Comparison of ENCODE assay signal across 9 cellular contexts in the genomic region with DNA sequence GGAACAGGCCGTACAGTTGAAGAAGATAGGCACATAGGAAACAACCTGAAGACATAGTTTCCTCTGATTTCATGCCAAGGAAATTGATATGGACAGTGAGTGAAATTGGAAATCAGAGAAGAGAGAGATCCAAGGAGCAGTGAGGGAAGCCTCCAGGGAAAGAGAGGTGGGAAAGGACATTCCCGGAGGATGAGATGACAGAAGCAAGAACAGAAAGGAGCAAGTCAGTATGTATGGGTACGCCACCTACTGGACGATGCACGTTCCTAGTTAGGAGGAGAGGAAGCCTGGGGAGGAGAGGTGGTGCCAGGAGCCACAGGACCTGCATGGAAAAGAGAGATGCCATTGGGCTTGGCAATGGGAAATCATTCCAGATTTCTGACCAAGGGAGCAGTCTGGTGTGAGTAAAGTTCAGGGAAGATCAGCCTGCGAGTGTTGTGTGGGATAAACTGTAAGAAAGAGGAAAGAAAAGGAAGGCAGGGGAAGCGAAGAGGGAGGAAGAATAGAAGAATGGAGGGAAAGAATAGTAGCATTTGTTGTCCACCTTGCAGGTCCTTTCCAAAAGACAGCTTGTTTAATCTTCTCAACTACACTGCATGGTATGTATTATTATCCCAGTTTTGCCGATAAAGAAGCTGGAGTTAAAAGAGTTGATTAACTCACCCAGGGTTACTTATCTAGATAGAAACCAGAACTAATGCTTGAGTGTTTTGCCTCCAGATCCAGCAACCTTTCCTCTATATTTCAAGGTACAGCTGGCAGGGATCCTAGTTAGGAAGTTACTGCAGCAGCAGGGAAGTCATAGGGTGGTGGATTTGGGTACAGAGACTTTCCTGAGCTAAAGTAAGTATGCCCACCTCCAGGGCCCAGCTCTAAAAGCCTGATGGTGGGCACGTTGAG. TPM values are rescaled to one million over a fixed set of nuclear protein-coding genes. Genes with fewer than 3 reads are reported as not detected.
A peak's percentile ranks its signal among the peaks of the same experiment; 100 is the strongest.
DNase-seq lines count a peak whose midpoint lies in the region; ATAC-seq and TF ChIP-seq lines count a peak whose summit lies in the region.
"Had no signal": no experiment of that assay in that cellular context is flagged by ENCODE, and none has a peak within 500 bp of the region (broad histone marks: within the 10 kb centered on the region; RNA-seq: fewer than 3 reads in every experiment).

No MANE protein-coding gene starts in this region.

- ATAC-seq in HCT116 (peak; percentile 79), gastrocnemius medialis (no peak), GM21723 (IDR thresholded peaks at IDR 0.05; ENCODE audit: unreplicated experiment) (no peak)

- peak; percentile 52 for TF ChIP-seq RAD21 in HCT116 (IDR thresholded peaks at IDR 0.05; ENCODE audit: low read depth)

- DNase-seq in COR-L47 (lab: John Stamatoyannopoulos, UW) (peak; percentile 53), HCT116 (ENCODE audit: low read depth, low spot score) (peak; percentile 74), NCI-H82 treated with DMSO at 0.1 percent for 48 hours (lab: John Stamatoyannopoulos, UW; ENCODE audit: unreplicated experiment) (peak; percentile 41), head of caudate nucleus (peak in 35 of 42 donors; percentile 17 to 79 (median 48)), gastrocnemius medialis (no peak), cerebellar nuclear complex (lab: John Stamatoyannopoulos, UW) (no peak)
- DNase-seq in activated gamma-delta T cell treated with anti-CD3 and anti-CD28 coated beads, Interleukin-2, amount 50 U/mL, for 16 hours (ENCODE audit: low read depth) = peak; percentile 3

- H3K27me3 ChIP-seq in HCT116 (ENCODE audit: insufficient read depth, low read length) (no peaks in the 10 kb centered on the region), gastrocnemius medialis (no peaks in the 10 kb centered on the region)

- H3K4me1 ChIP-seq in HCT116 (ENCODE audit: control insufficient read depth in 1 of 2, insufficient read depth in 2 of 2, low read length in 2 of 2) (peaks cover 27 to 63% of the 10 kb centered on the region in 2 experiments), gastrocnemius medialis (no peaks in the 10 kb centered on the region)

- no peak for TF ChIP-seq POLR2A in HCT116 (IDR thresholded peaks at IDR 0.05; ENCODE audit: borderline replicate concordance, extremely low read depth, insufficient read depth, insufficient read length)
- TF ChIP-seq POLR2A in gastrocnemius medialis (IDR thresholded peaks at IDR 0.05) = no peak

- peak; percentile 63 to 90 (median 87); a peak in 5 of 6 replicates for TF ChIP-seq CTCF in HCT116 (IDR thresholded peaks at IDR 0.05 in 2 of 3, conservative IDR thresholded peaks at IDR 0.05 in 1 of 3; ENCODE audit: borderline replicate concordance in 1 of 3, insufficient read depth in 1 of 3, low read depth in 2 of 3, low read length in 2 of 3)
- TF ChIP-seq CTCF in gastrocnemius medialis (IDR thresholded peaks at IDR 0.05 in 4 of 5, conservative IDR thresholded peaks at IDR 0.05 in 1 of 5) = peak in 3 of 5 experiments; percentile 13 to 47 (median 28)

- intact Hi-C loops in HCT116 (cut with micrococcal nuclease) = loop anchor here (2.0 kb wide), 1 partner anchor 46 kb away; a partner anchor contains a TSS
- intact Hi-C loops in head of caudate nucleus (cut with DNase I) = no loop called here
- intact Hi-C loops in gastrocnemius medialis (cut with DNase I; ENCODE audit: low total_unique reads) = no loop called here

- H3K36me3 ChIP-seq in HCT116 (ENCODE audit: control insufficient read depth in 1 of 2, insufficient read depth in 2 of 2, low read length in 2 of 2) (no peaks in the 10 kb centered on the region), gastrocnemius medialis (no peaks in the 10 kb centered on the region)

- H3K4me3 ChIP-seq in HCT116 (replicated peaks in 1 of 2; ENCODE audit: low read depth in 1 of 2, low read length in 2 of 2) (no peak overlapping the region), gastrocnemius medialis (no peak overlapping the region)

- peak overlapping the region; percentile 43 for H3K4me2 ChIP-seq in HCT116 (ENCODE audit: low read length)

- H2AFZ ChIP-seq in HCT116 (ENCODE audit: low read depth, low read length, poor library complexity, severe bottlenecking) = peak overlapping the region; percentile 92

- CTCF ChIA-PET in HCT116 (lab: Charles Lee) = interaction anchor here (0.9 to 2.3 kb wide), 7 partner anchors 11 to 48 kb away, joined by 3 to 5 read pairs (median 3); a partner anchor contains a TSS

- no peaks in the 10 kb centered on the region for H3K9me2 ChIP-seq in HCT116 (ENCODE audit: insufficient read depth)

- H4K20me1 ChIP-seq in HCT116 (ENCODE audit: insufficient read depth) = no peaks in the 10 kb centered on the region

- H3K9me3 ChIP-seq in HCT116 (ENCODE audit: control insufficient read depth in 1 of 2, insufficient read depth in 1 of 2, low read depth in 1 of 2, low read length in 2 of 2) (no peaks in the 10 kb centered on the region; a peak in 1 of 4 replicates), gastrocnemius medialis (no peaks in the 10 kb centered on the region)

- in situ Hi-C loops in gastrocnemius medialis (cut with MboI; ENCODE audit: low sequenced_read_pairs in 4 of 4) = no loop called here

- no TSS peak for BruUV-seq in HCT116 (replicated peaks; lab: Mats Ljungman, UMichigan)

- POLR2A ChIA-PET in HCT116 (lab: Charles Lee) = no interaction called here

- H3K79me2 ChIP-seq in HCT116 (ENCODE audit: insufficient read depth, low read length) = no peaks in the 10 kb centered on the region

- no peak overlapping the region for H3K27ac ChIP-seq in HCT116 (ENCODE audit: low read depth, low read length)
- H3K27ac ChIP-seq in gastrocnemius medialis = no peak overlapping the region

- RAD21 ChIA-PET in HCT116 (lab: Charles Lee; ENCODE audit: low non-redundant PET in 1 of 2, low total read pairs in 2 of 2, uncharacterized antibody in 2 of 2, unreplicated experiment in 2 of 2) = no interaction called here

- H3K9ac ChIP-seq in HCT116 (ENCODE audit: low read length) = no peak overlapping the region

TF ChIP-seq in HCT116, 20 proteins besides CTCF, POLR2A, EP300 and RAD21:
- TF ChIP-seq YY1 (IDR thresholded peaks at IDR 0.05; ENCODE audit: extremely low read depth, insufficient replicate concordance, low read depth, low read length) = no peak
- peak; percentile 13; the same call in 1 of the 2 replicates for TF ChIP-seq FOSL1 (IDR thresholded peaks at IDR 0.05; ENCODE audit: low read depth)
- TF ChIP-seq, protein P1, sequence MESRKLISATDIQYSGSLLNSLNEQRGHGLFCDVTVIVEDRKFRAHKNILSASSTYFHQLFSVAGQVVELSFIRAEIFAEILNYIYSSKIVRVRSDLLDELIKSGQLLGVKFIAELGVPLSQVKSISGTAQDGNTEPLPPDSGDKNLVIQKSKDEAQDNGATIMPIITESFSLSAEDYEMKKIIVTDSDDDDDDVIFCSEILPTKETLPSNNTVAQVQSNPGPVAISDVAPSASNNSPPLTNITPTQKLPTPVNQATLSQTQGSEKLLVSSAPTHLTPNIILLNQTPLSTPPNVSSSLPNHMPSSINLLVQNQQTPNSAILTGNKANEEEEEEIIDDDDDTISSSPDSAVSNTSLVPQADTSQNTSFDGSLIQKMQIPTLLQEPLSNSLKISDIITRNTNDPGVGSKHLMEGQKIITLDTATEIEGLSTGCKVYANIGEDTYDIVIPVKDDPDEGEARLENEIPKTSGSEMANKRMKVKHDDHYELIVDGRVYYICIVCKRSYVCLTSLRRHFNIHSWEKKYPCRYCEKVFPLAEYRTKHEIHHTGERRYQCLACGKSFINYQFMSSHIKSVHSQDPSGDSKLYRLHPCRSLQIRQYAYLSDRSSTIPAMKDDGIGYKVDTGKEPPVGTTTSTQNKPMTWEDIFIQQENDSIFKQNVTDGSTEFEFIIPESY (IDR thresholded peaks at IDR 0.05; ENCODE audit: extremely low read depth, insufficient replicate concordance, low read length) = no peak
- TF ChIP-seq EGR1 (IDR thresholded peaks at IDR 0.05; ENCODE audit: low read depth) = no peak
- TF ChIP-seq CBX3 (IDR thresholded peaks at IDR 0.05; ENCODE audit: low read depth) = peak; percentile 82
- TF ChIP-seq, protein P2, sequence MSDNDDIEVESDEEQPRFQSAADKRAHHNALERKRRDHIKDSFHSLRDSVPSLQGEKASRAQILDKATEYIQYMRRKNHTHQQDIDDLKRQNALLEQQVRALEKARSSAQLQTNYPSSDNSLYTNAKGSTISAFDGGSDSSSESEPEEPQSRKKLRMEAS (IDR thresholded peaks at IDR 0.05) = peak; percentile 37; the same call in 1 of the 2 replicates

RNA-seq across cellular contexts. Expression of a gene that starts 27.4 kb away (rescaled TPM):
- total RNA-seq in HCT116 (2021; ENCODE audit: unreplicated experiment) = 3.6 TPM
- 3.3 and 4.8 TPM in 2 replicates for polyA plus RNA-seq in HCT116 (2012)
- 1 to 10 TPM in 1 of 4 donors, under 1 TPM in 3; 0.46 to 1.1 (median 0.65) TPM for total RNA-seq in gastrocnemius medialis
- total RNA-seq: T-helper 1 cell treated with Interleukin-12 subunit alpha and Interleukin-12 subunit beta and Interleukin-4 antibody, amounts not matched to agents 30 ng/mL and 1 ng/mL, for 36 hours had no signal

RNA-seq across cellular contexts. Expression of a gene that starts 34.9 kb away (rescaled TPM):
- not detected for total RNA-seq in HCT116 (2021; ENCODE audit: unreplicated experiment)
- not detected in 2 replicates for polyA plus RNA-seq in HCT116 (2012)
- not detected for total RNA-seq in gastrocnemius medialis

RNA-seq across cellular contexts. Expression of a gene that starts 45.8 kb away (rescaled TPM):
- total RNA-seq in HCT116 (2021; ENCODE audit: unreplicated experiment) (13.6 TPM), gastrocnemius medialis (1 to 10 TPM; 3.0 to 6.7 (median 6.2) TPM)
- 5.1 and 6.2 TPM in 2 replicates for polyA plus RNA-seq in HCT116 (2012)

RNA-seq across cellular contexts. Expression of a gene that starts 47.9 kb away (rescaled TPM):
- total RNA-seq in HCT116 (2021; ENCODE audit: unreplicated experiment) (13.9 TPM), gastrocnemius medialis (10 to 100 TPM; 35.5 to 40.3 (median 37.6) TPM)
- polyA plus RNA-seq in HCT116 (2012) = 3.7 and 4.1 TPM in 2 replicates

RNA-seq across cellular contexts. Expression of a gene that starts 58.9 kb away (rescaled TPM):
- 2.6 TPM for total RNA-seq in HCT116 (2021; ENCODE audit: unreplicated experiment)
- 0.01 TPM in 2 replicates for polyA plus RNA-seq in HCT116 (2012)
- total RNA-seq in gastrocnemius medialis = 10 to 100 TPM in 1 of 4 donors, under 1 TPM in 2, not detected in 1; 0.10 to 28.4 (median 0.11) TPM

Comparison
In these comparisons a context has a peak if more than half of its experiments do, and no peak if none do; other contexts are left out.
1. DNase-seq: peak in COR-L47 (single experiment), HCT116 (single experiment), NCI-H82 treated with DMSO at 0.1 percent for 48 hours (single experiment), activated gamma-delta T cell treated with anti-CD3 and anti-CD28 coated beads, Interleukin-2, amount 50 U/mL, for 16 hours (single experiment) and head of caudate nucleus (35 of 42); none in gastrocnemius medialis (0 of 2) and cerebellar nuclear complex (0 of 2).